Comparison of ENCODE assay signal across 8 cellular contexts in genomic region chr12:26473291-26473690, GRCh38.
DNase-seq lines count a peak whose midpoint lies in the region; ATAC-seq and TF ChIP-seq lines count a peak whose summit lies in the region.

No MANE protein-coding gene starts in this region.

- H3K4me1 ChIP-seq in OCI-LY3 (ENCODE audit: low read length) = peaks cover 52% of the 10 kb centered on the region

- peaks cover 26% of the 10 kb centered on the region for H3K36me3 ChIP-seq in OCI-LY3 (replicated peaks; ENCODE audit: low read depth, low read length)

- no peaks in the 10 kb centered on the region for H3K9me3 ChIP-seq in OCI-LY3 (ENCODE audit: insufficient read depth, low read length)

- no peak for TF ChIP-seq CTCF in OCI-LY3 (IDR thresholded peaks at IDR 0.05; ENCODE audit: low read depth, low read length)

- H4K20me1 ChIP-seq in OCI-LY3 (ENCODE audit: insufficient read depth, low read length) = no peaks in the 10 kb centered on the region

- peak overlapping the region; percentile 87 for H3K4me2 ChIP-seq in OCI-LY3 (ENCODE audit: low read length)

- H3K9me3 Mint-ChIP-seq in natural killer cell treated with Interleukin-12 subunit alpha and Interleukin-12 subunit beta and Interleukin-15 and Interleukin-18, amount 100 ng/mL, for 72 hours = no peaks in the 10 kb centered on the region
- no peaks in the 10 kb centered on the region for H3K9me3 Mint-ChIP-seq in activated naive CD4-positive, alpha-beta T cell treated with anti-CD3 and anti-CD28 coated beads, Interleukin-2, amount 10 ng/mL, durations not matched to agents 7 days and 5 days

- peak overlapping the region; percentile 55 for H3K9ac ChIP-seq in OCI-LY3 (ENCODE audit: low read length)

- peaks cover 16 to 32% of the 10 kb centered on the region in 2 donors for H3K4me1 Mint-ChIP-seq in natural killer cell treated with Interleukin-12 subunit alpha and Interleukin-12 subunit beta and Interleukin-15 and Interleukin-18, amount 100 ng/mL, for 72 hours (ENCODE audit: low read depth in 2 of 2)
- peaks cover 13% of the 10 kb centered on the region for H3K4me1 Mint-ChIP-seq in activated naive CD4-positive, alpha-beta T cell treated with anti-CD3 and anti-CD28 coated beads, Interleukin-2, amount 10 ng/mL, durations not matched to agents 7 days and 5 days

- peak overlapping the region; percentile 96 for H3K27ac ChIP-seq in OCI-LY3 (ENCODE audit: low read length)

- H3K27me3 Mint-ChIP-seq in natural killer cell treated with Interleukin-12 subunit alpha and Interleukin-12 subunit beta and Interleukin-15 and Interleukin-18, amount 100 ng/mL, for 72 hours = no peaks in the 10 kb centered on the region
- no peaks in the 10 kb centered on the region for H3K27me3 Mint-ChIP-seq in activated naive CD4-positive, alpha-beta T cell treated with anti-CD3 and anti-CD28 coated beads, Interleukin-2, amount 10 ng/mL, durations not matched to agents 7 days and 5 days

- no peaks in the 10 kb centered on the region; the same call in 1 of the 2 replicates for H3K79me2 ChIP-seq in OCI-LY3 (ENCODE audit: low read length)

- peak overlapping the region; percentile 33; the same call in 1 of the 2 replicates for H3K4me3 ChIP-seq in OCI-LY3 (ENCODE audit: low read length)

- no peak overlapping the region for H2AFZ ChIP-seq in OCI-LY3 (ENCODE audit: low read depth, low read length)

- H3K27me3 ChIP-seq in OCI-LY3 (ENCODE audit: low read depth, low read length) = no peaks in the 10 kb centered on the region

- peaks cover 31% of the 10 kb centered on the region for H3K36me3 Mint-ChIP-seq in natural killer cell treated with Interleukin-12 subunit alpha and Interleukin-12 subunit beta and Interleukin-15 and Interleukin-18, amount 100 ng/mL, for 72 hours
- H3K36me3 Mint-ChIP-seq in activated naive CD4-positive, alpha-beta T cell treated with anti-CD3 and anti-CD28 coated beads, Interleukin-2, amount 10 ng/mL, durations not matched to agents 7 days and 5 days = peaks cover 21% of the 10 kb centered on the region

- H3K27ac Mint-ChIP-seq in natural killer cell treated with Interleukin-12 subunit alpha and Interleukin-12 subunit beta and Interleukin-15 and Interleukin-18, amount 100 ng/mL, for 72 hours = peak overlapping the region in 1 of 2 donors; percentile 64
- no peak overlapping the region for H3K27ac Mint-ChIP-seq in activated naive CD4-positive, alpha-beta T cell treated with anti-CD3 and anti-CD28 coated beads, Interleukin-2, amount 10 ng/mL, durations not matched to agents 7 days and 5 days

- ATAC-seq in GM18907 (IDR thresholded peaks at IDR 0.05; ENCODE audit: unreplicated experiment) (peak; percentile 93), HG02938 (IDR thresholded peaks at IDR 0.05; ENCODE audit: unreplicated experiment) (peak; percentile 82)
- ATAC-seq in natural killer cell treated with Interleukin-12 subunit alpha and Interleukin-12 subunit beta and Interleukin-15 and Interleukin-18, amount 100 ng/mL, for 72 hours = no peak

- CTCF ChIA-PET in activated naive CD4-positive, alpha-beta T cell treated with anti-CD3 and anti-CD28 coated beads, Interleukin-2, amount 10 ng/mL, durations not matched to agents 7 days and 5 days (lab: Charles Lee) = no interaction called here

- H3K4me3 Mint-ChIP-seq in natural killer cell treated with Interleukin-12 subunit alpha and Interleukin-12 subunit beta and Interleukin-15 and Interleukin-18, amount 100 ng/mL, for 72 hours = peak overlapping the region; percentile 2
- no peak overlapping the region for H3K4me3 Mint-ChIP-seq in activated naive CD4-positive, alpha-beta T cell treated with anti-CD3 and anti-CD28 coated beads, Interleukin-2, amount 10 ng/mL, durations not matched to agents 7 days and 5 days

- no peak for DNase-seq in natural killer cell treated with Interleukin-12 subunit alpha and Interleukin-12 subunit beta and Interleukin-15 and Interleukin-18, amount 100 ng/mL, for 72 hours (ENCODE audit: low spot score)
- no peak for DNase-seq in globus pallidus (ENCODE audit: low spot score)
- no peak for DNase-seq in activated naive CD4-positive, alpha-beta T cell treated with anti-CD3 and anti-CD28 coated beads, Interleukin-2, amount 10 ng/mL, durations not matched to agents 7 days and 5 days
- no peak for DNase-seq in inferior parietal cortex (ENCODE audit: extremely low spot score)
- no peak for DNase-seq in activated T-cell treated with anti-CD3 and anti-CD28 coated beads, Interleukin-2, amount 50 U/mL, for 48 hours

Comparison
In these comparisons a context has a peak if more than half of its experiments do, and no peak if none do; other contexts are left out.
1. ATAC-seq: peak in GM18907 (single experiment) and HG02938 (single experiment); none in natural killer cell treated with Interleukin-12 subunit alpha and Interleukin-12 subunit beta and Interleukin-15 and Interleukin-18, amount 100 ng/mL, for 72 hours (0 of 2).